8 cellular contexts compared by ENCODE assay signal in the genomic region with DNA sequence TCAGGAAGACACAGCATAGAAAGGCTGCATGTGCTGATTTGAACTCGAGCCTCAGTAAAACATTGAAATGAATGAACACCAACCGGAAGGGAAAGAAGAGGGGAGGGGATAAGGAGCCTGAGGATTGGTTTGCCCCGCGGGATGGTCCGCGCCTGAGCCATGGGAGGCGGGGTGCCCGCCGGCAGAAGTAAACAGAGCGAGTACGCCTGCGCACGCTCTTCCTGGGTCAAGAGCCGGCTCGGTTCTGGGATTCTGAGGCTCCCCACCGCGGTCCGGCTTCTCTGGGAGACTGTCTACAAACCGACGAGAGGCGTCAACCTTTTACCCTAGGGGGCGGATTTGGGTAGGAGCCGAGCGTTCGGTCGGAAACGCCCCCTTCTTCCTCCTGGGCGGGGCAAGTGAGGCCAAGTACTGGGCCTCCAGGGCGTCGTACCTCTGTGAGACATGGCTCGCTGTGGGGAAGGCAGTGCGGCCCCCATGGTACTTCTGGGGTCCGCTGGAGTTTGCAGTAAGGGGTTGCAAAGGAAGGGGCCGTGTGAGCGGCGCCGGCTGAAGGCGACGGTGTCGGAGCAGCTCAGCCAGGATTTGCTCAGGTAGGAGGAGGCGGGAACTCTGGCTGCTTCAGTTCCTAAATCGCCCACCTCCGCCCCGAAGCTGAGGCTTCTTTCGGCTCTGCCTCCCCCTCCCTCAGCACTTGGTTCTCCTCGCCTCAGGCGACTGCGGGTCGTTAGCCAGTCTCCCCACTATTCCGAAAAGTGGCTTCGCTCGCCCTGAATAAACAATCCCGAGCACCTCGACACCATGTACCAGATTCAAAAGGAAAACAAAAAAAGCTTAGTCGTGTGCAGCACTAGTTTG. TPM values are rescaled to one million over a fixed set of nuclear protein-coding genes. Genes with fewer than 3 reads are reported as not detected.
A peak's percentile ranks its signal among the peaks of the same experiment; 100 is the strongest.
DNase-seq lines count a peak whose midpoint lies in the region; ATAC-seq and TF ChIP-seq lines count a peak whose summit lies in the region.

A gene (plus strand): TSS at position 218 of the 858 bp plus-strand sequence. CDS start 227 bp downstream, at position 445.

- BruUV-seq in Caco-2 (replicated peaks; lab: Mats Ljungman, UMichigan): TSS peak; percentile 63

- H3F3A ChIP-seq in OCI-LY1 (ENCODE audit: insufficient read depth, low read length): no peaks in the 10 kb centered on the region

- H3K4me3 ChIP-seq in Caco-2 (ENCODE audit: low read depth, low read length) (peak within 1 kb of the TSS; percentile 50), OCI-LY1 (ENCODE audit: low read depth, low read length, poor library complexity, severe bottlenecking) (peak within 1 kb of the TSS; percentile 67), epithelial cell of esophagus (ENCODE audit: low read length) (peak within 1 kb of the TSS; percentile 88), mononuclear cell (ENCODE audit: low read length) (peak within 1 kb of the TSS; percentile 55)

- H3K9me2 ChIP-seq in OCI-LY1 (ENCODE audit: low read depth, low read length): no peaks in the 10 kb centered on the region

- H3K9ac ChIP-seq in OCI-LY1 (ENCODE audit: low read length): peak within 1 kb of the TSS; percentile 64

- no peaks in the 10 kb centered on the region for H3K4me1 Mint-ChIP-seq in Caco-2 (ENCODE audit: low read depth, unreplicated experiment)

- no peaks in the 10 kb centered on the region for H3K36me3 Mint-ChIP-seq in Caco-2 (ENCODE audit: insufficient read depth, unreplicated experiment)

- ATAC-seq in GM21423 (IDR thresholded peaks at IDR 0.05; ENCODE audit: unreplicated experiment): peak; percentile 95

- H3K9me3 Mint-ChIP-seq in Caco-2 (ENCODE audit: unreplicated experiment): peaks cover 10% of the 10 kb centered on the region

- H2AFZ ChIP-seq in OCI-LY1 (ENCODE audit: low read length): peak within 1 kb of the TSS; percentile 92

- peak within 1 kb of the TSS; percentile 81 for H3K4me3 Mint-ChIP-seq in Caco-2 (ENCODE audit: unreplicated experiment)

- CTCF ChIA-PET in Caco-2 (lab: Charles Lee): no interaction called here

- H3K79me2 ChIP-seq in OCI-LY1 (ENCODE audit: insufficient read depth, low read length): no peaks in the 10 kb centered on the region

- H3K27me3 ChIP-seq in Caco-2 (replicated peaks; ENCODE audit: control insufficient read depth, insufficient read depth, low read length) (no peaks in the 10 kb centered on the region), OCI-LY1 (ENCODE audit: insufficient read depth, low read length) (no peaks in the 10 kb centered on the region), mononuclear cell (ENCODE audit: insufficient read depth, low read length) (no peaks in the 10 kb centered on the region)

- peak; percentile 83 to 85 for DNase-seq in Caco-2
- DNase-seq in HUDEP-2 (lab: John Stamatoyannopoulos, UW; ENCODE audit: unreplicated experiment in 76 of 76): peak in 72 of 76 experiments; percentile 7 to 85 (median 64)
- DNase-seq in activated T-cell treated with anti-CD3 and anti-CD28 coated beads for 1 hour (ENCODE audit: low read depth): peak; percentile 80
- DNase-seq in epithelial cell of esophagus (ENCODE audit: low read depth): peak; percentile 69
- DNase-seq in stimulated activated CD8-positive, alpha-beta memory T cell treated with anti-CD3 and anti-CD28 coated beads, Interleukin-2, amount 100 ng/mL, for 1 hour (ENCODE audit: low read depth in 2 of 2): peak; percentile 72 to 75

- no peaks in the 10 kb centered on the region for H3K4me1 ChIP-seq in Caco-2
- H3K4me1 ChIP-seq in OCI-LY1 (ENCODE audit: insufficient read depth, low read length, severe bottlenecking): peaks cover 25% of the 10 kb centered on the region
- H3K4me1 ChIP-seq in mononuclear cell (ENCODE audit: insufficient read depth, low read length): peaks cover 15% of the 10 kb centered on the region

- H3K9me3 ChIP-seq in Caco-2 (no peaks in the 10 kb centered on the region), OCI-LY1 (ENCODE audit: low read length) (no peaks in the 10 kb centered on the region), mononuclear cell (ENCODE audit: low read depth, low read length) (no peaks in the 10 kb centered on the region)

- H3K27ac Mint-ChIP-seq in Caco-2 (ENCODE audit: unreplicated experiment): peak within 1 kb of the TSS; percentile 90

- no peaks in the 10 kb centered on the region for H3K36me3 ChIP-seq in Caco-2 (ENCODE audit: control insufficient read depth, insufficient read depth, low read length)
- H3K36me3 ChIP-seq in OCI-LY1 (ENCODE audit: insufficient read depth, low read length): no peaks in the 10 kb centered on the region

- TF ChIP-seq CTCF in Caco-2 (IDR thresholded peaks at IDR 0.05; ENCODE audit: insufficient read depth in 1 of 2, low read depth in 1 of 2, low read length in 1 of 2, severe bottlenecking in 1 of 2, unreplicated experiment in 1 of 2): no peak
- TF ChIP-seq CTCF in OCI-LY1 (IDR thresholded peaks at IDR 0.05; ENCODE audit: low read length): no peak
- no peak for TF ChIP-seq CTCF in epithelial cell of esophagus (IDR thresholded peaks at IDR 0.05; ENCODE audit: insufficient read depth, low read depth, low read length, missing control alignments)

- peak within 1 kb of the TSS; percentile 55 for H3K27ac ChIP-seq in OCI-LY1 (ENCODE audit: low read depth, low read length, poor library complexity, severe bottlenecking)

- POLR2A ChIA-PET in Caco-2 (lab: Charles Lee): interaction anchor here (0.6 kb wide), 1 partner anchor 130 kb away, joined by 4 read pairs; no protein-coding TSS in a partner anchor

- no peaks in the 10 kb centered on the region for H4K20me1 ChIP-seq in OCI-LY1 (ENCODE audit: insufficient read depth, low read length)

- H3K27me3 Mint-ChIP-seq in Caco-2 (ENCODE audit: insufficient read depth, unreplicated experiment): no peaks in the 10 kb centered on the region

- H3K4me2 ChIP-seq in OCI-LY1 (ENCODE audit: low read length): peak within 1 kb of the TSS; percentile 86

- intact Hi-C loops in Caco-2 (cut with micrococcal nuclease; ENCODE audit: unreplicated experiment): loop anchor here (1.0 to 2.0 kb wide), 2 partner anchors 15 to 210 kb away; no protein-coding TSS in a partner anchor

RNA-seq across cellular contexts. Expression of the gene that starts here (rescaled TPM):
- 1.1 and 1.3 TPM in 2 replicates for total RNA-seq in Caco-2 (2022)
- 2.0 TPM for total RNA-seq in mononuclear cell

Comparison
In these comparisons a context has a peak if more than half of its experiments do, and no peak if none do; other contexts are left out.
1. Peak in every context shown above with its lines: DNase-seq, ATAC-seq, H3K4me3 ChIP-seq and H3K27ac ChIP-seq.